17 cellular contexts compared by ENCODE assay signal in the genomic region with DNA sequence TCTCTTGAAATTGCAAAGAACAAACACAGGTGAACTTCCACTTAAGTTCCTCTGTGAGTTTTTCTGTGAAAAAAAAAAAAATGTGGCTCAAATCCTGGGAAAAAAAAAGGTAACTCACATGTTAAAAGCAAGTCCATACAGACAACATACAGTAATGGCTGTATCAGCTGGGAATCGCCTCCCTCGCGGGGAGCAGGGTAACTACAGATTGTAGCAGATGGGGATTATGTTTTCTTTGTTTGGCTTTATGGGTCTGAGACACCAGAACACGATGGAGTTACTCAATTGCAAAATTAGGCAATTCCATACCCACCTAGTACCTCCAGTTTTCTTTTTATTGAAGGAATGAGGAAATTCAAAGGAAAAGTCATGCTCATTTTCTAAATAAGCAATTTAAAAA. TPM values are rescaled to one million over a fixed set of nuclear protein-coding genes. Genes with fewer than 3 reads are reported as not detected.
DNase-seq lines count a peak whose midpoint lies in the region; ATAC-seq and TF ChIP-seq lines count a peak whose summit lies in the region.
"Had no signal": no experiment of that assay in that cellular context is flagged by ENCODE, and none has a peak within 500 bp of the region (broad histone marks: within the 10 kb centered on the region; RNA-seq: fewer than 3 reads in every experiment).

No MANE protein-coding gene starts in this region.

- H3K27me3 Mint-ChIP-seq in WTC11 (ENCODE audit: low read depth) = no peaks in the 10 kb centered on the region; the same call in none of the 2 replicates
- H3K27me3 Mint-ChIP-seq in activated naive CD8-positive, alpha-beta T cell treated with anti-CD3 and anti-CD28 coated beads for 36 hours = peaks cover 8% of the 10 kb centered on the region

- TF ChIP-seq CTCF in WTC11 (IDR thresholded peaks at IDR 0.05) = no peak

- H3K4me1 Mint-ChIP-seq in WTC11 = peaks cover 30% of the 10 kb centered on the region
- no peaks in the 10 kb centered on the region for H3K4me1 Mint-ChIP-seq in activated naive CD8-positive, alpha-beta T cell treated with anti-CD3 and anti-CD28 coated beads for 36 hours

- CTCF ChIA-PET in WTC11 (lab: Charles Lee) = interaction anchor here (1.0 to 1.2 kb wide), 2 partner anchors 9 to 14 kb away, joined by 3 read pairs; no protein-coding TSS in a partner anchor

- DNase-seq in D341Med (ENCODE audit: low spot score) (peak; percentile 69), H7 (peak; percentile 16), NCI-H2171 treated with DMSO at 0.1 percent for 48 hours (lab: John Stamatoyannopoulos, UW) (peak; percentile 91), WTC11 (ENCODE audit: low spot score) (no peak), NCI-H1436 treated with DMSO at 0.1 percent for 48 hours (lab: John Stamatoyannopoulos, UW) (no peak)
- DNase-seq in activated naive CD8-positive, alpha-beta T cell treated with anti-CD3 and anti-CD28 coated beads for 36 hours = no peak
- DNase-seq: Calu3; CD8-positive, alpha-beta T cell; GOT3; NCI-H1092 treated with DMSO at 0.1 percent for 48 hours; NCI-H1694 treated with DMSO at 0.1 percent for 48 hours; NCI-H2107; SJCRH30 had no signal

- no peak overlapping the region for H3K27ac Mint-ChIP-seq in WTC11
- H3K27ac Mint-ChIP-seq in activated naive CD8-positive, alpha-beta T cell treated with anti-CD3 and anti-CD28 coated beads for 36 hours = no peak overlapping the region
- H3K27ac Mint-ChIP-seq: CD8-positive, alpha-beta T cell had no signal

- peaks cover 4% of the 10 kb centered on the region; the same call in 1 of the 2 replicates for H3K9me3 Mint-ChIP-seq in WTC11
- H3K9me3 Mint-ChIP-seq in activated naive CD8-positive, alpha-beta T cell treated with anti-CD3 and anti-CD28 coated beads for 36 hours = peaks cover 7% of the 10 kb centered on the region

- no peaks in the 10 kb centered on the region for H3K36me3 Mint-ChIP-seq in WTC11
- no peaks in the 10 kb centered on the region for H3K36me3 Mint-ChIP-seq in activated naive CD8-positive, alpha-beta T cell treated with anti-CD3 and anti-CD28 coated beads for 36 hours
- H3K36me3 Mint-ChIP-seq: CD8-positive, alpha-beta T cell had no signal

- peak; percentile 87 for ATAC-seq in WTC11
- no peak for ATAC-seq in HG02884 (IDR thresholded peaks at IDR 0.05; ENCODE audit: unreplicated experiment)
- ATAC-seq: CD8-positive, alpha-beta T cell had no signal

- no peak overlapping the region for H3K4me3 ChIP-seq in H7 (ENCODE audit: insufficient read depth, low read depth, low read length)
- H3K4me3 ChIP-seq: BLaER1 treated with 17β-estradiol and CSF1 and Interleukin-3, amounts not matched to agents 10 nM and 100 nM; SJCRH30 had no signal

- H3K4me3 Mint-ChIP-seq in WTC11 = no peak overlapping the region
- H3K4me3 Mint-ChIP-seq in activated naive CD8-positive, alpha-beta T cell treated with anti-CD3 and anti-CD28 coated beads for 36 hours = no peak overlapping the region
- H3K4me3 Mint-ChIP-seq: CD8-positive, alpha-beta T cell had no signal

- no peaks in the 10 kb centered on the region for H3K27me3 ChIP-seq in H7 (ENCODE audit: control insufficient read depth, insufficient read depth, low read length)
- H3K27me3 ChIP-seq: BLaER1 treated with 17β-estradiol and CSF1 and Interleukin-3, amounts not matched to agents 10 nM and 100 nM; SJCRH30 had no signal

- POLR2A ChIA-PET in WTC11 (lab: Charles Lee) = no interaction called here

- no peaks in the 10 kb centered on the region for H3K36me3 ChIP-seq in H7 (replicated peaks; ENCODE audit: control insufficient read depth, insufficient read depth, low read length)
- H3K36me3 ChIP-seq: BLaER1 treated with 17β-estradiol and CSF1 and Interleukin-3, amounts not matched to agents 10 nM and 100 nM; SJCRH30 had no signal

TF ChIP-seq in WTC11, 78 proteins besides CTCF, POLR2A, EP300 and RAD21:
- TF ChIP-seq, protein P1, sequence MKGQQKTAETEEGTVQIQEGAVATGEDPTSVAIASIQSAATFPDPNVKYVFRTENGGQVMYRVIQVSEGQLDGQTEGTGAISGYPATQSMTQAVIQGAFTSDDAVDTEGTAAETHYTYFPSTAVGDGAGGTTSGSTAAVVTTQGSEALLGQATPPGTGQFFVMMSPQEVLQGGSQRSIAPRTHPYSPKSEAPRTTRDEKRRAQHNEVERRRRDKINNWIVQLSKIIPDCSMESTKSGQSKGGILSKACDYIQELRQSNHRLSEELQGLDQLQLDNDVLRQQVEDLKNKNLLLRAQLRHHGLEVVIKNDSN (CRISPR knock-in tag; IDR thresholded peaks at IDR 0.05) = no peak
- TF ChIP-seq, protein P2, sequence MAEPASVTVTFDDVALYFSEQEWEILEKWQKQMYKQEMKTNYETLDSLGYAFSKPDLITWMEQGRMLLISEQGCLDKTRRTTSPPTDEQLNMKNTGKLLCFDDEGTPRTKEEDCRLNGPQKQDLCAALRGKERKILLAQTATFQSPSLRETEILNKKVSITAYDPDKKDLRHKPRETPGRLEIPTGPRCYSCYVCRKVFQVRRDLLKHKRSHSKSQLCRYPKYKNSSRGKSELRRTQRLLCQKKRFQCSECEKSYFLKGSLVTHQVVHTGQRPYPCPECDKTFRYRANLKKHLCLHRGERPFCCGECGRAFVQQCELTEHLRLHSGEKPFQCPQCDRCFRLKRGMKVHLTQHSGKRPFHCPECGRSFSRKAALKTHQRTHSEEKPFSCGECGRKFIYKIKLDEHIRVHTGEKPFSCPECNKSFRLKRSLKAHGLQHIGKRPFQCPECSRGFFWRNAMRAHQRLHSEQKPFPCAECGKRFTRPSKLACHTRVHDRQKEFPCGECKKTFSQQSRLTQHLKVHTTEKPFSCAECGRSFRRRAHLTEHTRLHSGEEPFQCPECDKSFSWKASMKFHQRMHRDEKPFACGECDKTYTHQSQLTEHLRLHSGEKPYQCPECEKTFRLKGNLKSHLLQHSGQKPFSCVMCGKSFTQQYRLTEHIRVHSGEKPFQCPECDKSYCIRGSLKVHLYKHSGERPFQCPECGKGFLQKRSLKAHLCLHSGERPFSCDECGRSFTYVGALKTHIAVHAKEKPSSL (CRISPR knock-in tag; conservative IDR thresholded peaks at IDR 0.05) = no peak
- TF ChIP-seq JAZF1 (CRISPR knock-in tag; IDR thresholded peaks at IDR 0.05) (no peak), EMX1 (CRISPR knock-in tag; IDR thresholded peaks at IDR 0.05) (no peak), IRF2 (CRISPR knock-in tag; IDR thresholded peaks at IDR 0.05; ENCODE audit: borderline replicate concordance, low read depth) (no peak), FOXJ3 (CRISPR knock-in tag; IDR thresholded peaks at IDR 0.05; ENCODE audit: borderline replicate concordance) (no peak), FOXP1 (CRISPR knock-in tag; IDR thresholded peaks at IDR 0.05; ENCODE audit: borderline replicate concordance) (no peak), CREB1 (CRISPR knock-in tag; IDR thresholded peaks at IDR 0.05) (no peak), ATF1 (CRISPR knock-in tag; IDR thresholded peaks at IDR 0.05) (no peak), RORB (CRISPR knock-in tag; IDR thresholded peaks at IDR 0.05) (no peak)
- TF ChIP-seq, protein P3, sequence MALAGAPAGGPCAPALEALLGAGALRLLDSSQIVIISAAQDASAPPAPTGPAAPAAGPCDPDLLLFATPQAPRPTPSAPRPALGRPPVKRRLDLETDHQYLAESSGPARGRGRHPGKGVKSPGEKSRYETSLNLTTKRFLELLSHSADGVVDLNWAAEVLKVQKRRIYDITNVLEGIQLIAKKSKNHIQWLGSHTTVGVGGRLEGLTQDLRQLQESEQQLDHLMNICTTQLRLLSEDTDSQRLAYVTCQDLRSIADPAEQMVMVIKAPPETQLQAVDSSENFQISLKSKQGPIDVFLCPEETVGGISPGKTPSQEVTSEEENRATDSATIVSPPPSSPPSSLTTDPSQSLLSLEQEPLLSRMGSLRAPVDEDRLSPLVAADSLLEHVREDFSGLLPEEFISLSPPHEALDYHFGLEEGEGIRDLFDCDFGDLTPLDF (CRISPR knock-in tag; IDR thresholded peaks at IDR 0.05) = no peak
- TF ChIP-seq, protein P4, sequence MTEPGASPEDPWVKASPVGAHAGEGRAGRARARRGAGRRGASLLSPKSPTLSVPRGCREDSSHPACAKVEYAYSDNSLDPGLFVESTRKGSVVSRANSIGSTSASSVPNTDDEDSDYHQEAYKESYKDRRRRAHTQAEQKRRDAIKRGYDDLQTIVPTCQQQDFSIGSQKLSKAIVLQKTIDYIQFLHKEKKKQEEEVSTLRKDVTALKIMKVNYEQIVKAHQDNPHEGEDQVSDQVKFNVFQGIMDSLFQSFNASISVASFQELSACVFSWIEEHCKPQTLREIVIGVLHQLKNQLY (CRISPR knock-in tag; IDR thresholded peaks at IDR 0.05) = no peak
- TF ChIP-seq, protein P5, sequence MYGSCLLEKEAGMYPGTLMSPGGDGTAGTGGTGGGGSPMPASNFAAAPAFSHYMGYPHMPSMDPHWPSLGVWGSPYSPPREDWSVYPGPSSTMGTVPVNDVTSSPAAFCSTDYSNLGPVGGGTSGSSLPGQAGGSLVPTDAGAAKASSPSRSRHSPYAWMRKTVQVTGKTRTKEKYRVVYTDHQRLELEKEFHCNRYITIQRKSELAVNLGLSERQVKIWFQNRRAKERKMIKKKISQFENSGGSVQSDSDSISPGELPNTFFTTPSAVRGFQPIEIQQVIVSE (CRISPR knock-in tag; IDR thresholded peaks at IDR 0.05; ENCODE audit: borderline replicate concordance) = no peak

RNA-seq across cellular contexts. Expression of a gene that starts 42.3 kb away (rescaled TPM):
- 2.1 and 5.0 TPM in 2 replicates for total RNA-seq in H7 (2014; rRNA removed; shearing (Covaris generic))
- total RNA-seq in WTC11 (2021) = 11.1 to 20.0 TPM (median 11.6 TPM) in 3 replicates
- total RNA-seq in activated naive CD8-positive, alpha-beta T cell treated with anti-CD3 and anti-CD28 coated beads for 36 hours = not detected
- total RNA-seq: Calu3; CD8-positive, alpha-beta T cell; LHCN-M2; SJCRH30; T-helper 1 cell treated with Interleukin-12 subunit alpha and Interleukin-12 subunit beta and Interleukin-4 antibody, amounts not matched to agents 30 ng/mL and 1 ng/mL, for 36 hours had no signal

Comparison
In these comparisons a context has a peak if more than half of its experiments do, and no peak if none do; other contexts are left out.
1. DNase-seq: peak in D341Med (single experiment), H7 (single experiment) and NCI-H2171 treated with DMSO at 0.1 percent for 48 hours (single experiment); none in WTC11 (single experiment), NCI-H1436 treated with DMSO at 0.1 percent for 48 hours (single experiment) and activated naive CD8-positive, alpha-beta T cell treated with anti-CD3 and anti-CD28 coated beads for 36 hours (single experiment).